10 cellular contexts compared by ENCODE assay signal in genomic region chr1:44408181-44409018, GRCh38. TPM values are rescaled to one million over a fixed set of nuclear protein-coding genes. Genes with fewer than 3 reads are reported as not detected.
DNase-seq lines count a peak whose midpoint lies in the region; ATAC-seq and TF ChIP-seq lines count a peak whose summit lies in the region.
"Had no signal": no experiment of that assay in that cellular context is flagged by ENCODE, and none has a peak within 500 bp of the region (broad histone marks: within the 10 kb centered on the region; RNA-seq: fewer than 3 reads in every experiment).

No MANE protein-coding gene starts in this region.

- peak overlapping the region; percentile 47 for H3K4me3 Mint-ChIP-seq in activated T-helper 17 cell treated with anti-CD3 and anti-CD28 coated beads, Interleukin-2, amount 50 U/mL, for 72 hours

- no peaks in the 10 kb centered on the region for H3K9me3 Mint-ChIP-seq in activated T-helper 17 cell treated with anti-CD3 and anti-CD28 coated beads, Interleukin-2, amount 50 U/mL, for 72 hours

- H3K27me3 Mint-ChIP-seq in activated T-helper 17 cell treated with anti-CD3 and anti-CD28 coated beads, Interleukin-2, amount 50 U/mL, for 72 hours: peaks cover 25% of the 10 kb centered on the region

- ATAC-seq in Right ventricle myocardium superior (ENCODE audit: poor library complexity) (no peak), GM18517 (IDR thresholded peaks at IDR 0.05; ENCODE audit: unreplicated experiment) (no peak)
- no peak for ATAC-seq in activated T-helper 17 cell treated with anti-CD3 and anti-CD28 coated beads, Interleukin-2, amount 50 U/mL, for 72 hours (replicated peaks)

- H3K36me3 ChIP-seq in left ventricle myocardium inferior: no peaks in the 10 kb centered on the region
- no peaks in the 10 kb centered on the region for H3K36me3 ChIP-seq in testis (ENCODE audit: low read depth, missing control alignments)

- no peak for TF ChIP-seq POLR2A in testis (IDR thresholded peaks at IDR 0.05)

- H3K36me3 Mint-ChIP-seq in activated T-helper 17 cell treated with anti-CD3 and anti-CD28 coated beads, Interleukin-2, amount 50 U/mL, for 72 hours (ENCODE audit: low read depth): peaks cover 10% of the 10 kb centered on the region

- TF ChIP-seq CTCF in left ventricle myocardium inferior (IDR thresholded peaks at IDR 0.05; ENCODE audit: borderline replicate concordance) (no peak), testis (IDR thresholded peaks at IDR 0.05) (no peak)

- H3K9me3 ChIP-seq in left ventricle myocardium inferior (replicated peaks) (no peaks in the 10 kb centered on the region), testis (no peaks in the 10 kb centered on the region)

- H3K4me1 ChIP-seq in left ventricle myocardium inferior (peaks cover 47% of the 10 kb centered on the region), testis (peaks cover 12% of the 10 kb centered on the region)

- H3K27ac ChIP-seq in left ventricle myocardium inferior (replicated peaks) (no peak overlapping the region), layer of hippocampus (ENCODE audit: low read depth, low read length) (peak overlapping the region; percentile 84), testis (no peak overlapping the region)
- H3K27ac ChIP-seq: C4-2B had no signal

- intact Hi-C loops in left ventricle myocardium inferior (cut with micrococcal nuclease): no loop called here
- intact Hi-C loops in Right ventricle myocardium superior (cut with DNase I): no loop called here
- intact Hi-C loops in testis (cut with DNase I; ENCODE audit: low total_unique reads): no loop called here

- 9 to 11% methylated on average over 38 of the region's 38 CpGs for WGBS in testis, 2 donors

- in situ Hi-C loops in KBM-7 (cut with MboI; ENCODE audit: low pct_unique_long_range_greater_than_20kb, low sequenced_read_pairs): no loop called here

- H3K4me3 ChIP-seq in left ventricle myocardium inferior: peak overlapping the region; percentile 68
- peak overlapping the region; percentile 27 to 40 for H3K4me3 ChIP-seq in testis

- H3K4me1 Mint-ChIP-seq in activated T-helper 17 cell treated with anti-CD3 and anti-CD28 coated beads, Interleukin-2, amount 50 U/mL, for 72 hours: no peaks in the 10 kb centered on the region

- H3K27ac Mint-ChIP-seq in activated T-helper 17 cell treated with anti-CD3 and anti-CD28 coated beads, Interleukin-2, amount 50 U/mL, for 72 hours: no peak overlapping the region

- H3K27me3 ChIP-seq in left ventricle myocardium inferior (ENCODE audit: low read depth) (peaks cover 98% of the 10 kb centered on the region), layer of hippocampus (ENCODE audit: control insufficient read depth, insufficient read depth, low read length) (peaks cover 11% of the 10 kb centered on the region), testis (no peaks in the 10 kb centered on the region)

- no peak for DNase-seq in left ventricle myocardium inferior
- no peak for DNase-seq in Right ventricle myocardium superior
- DNase-seq in testis: peak; percentile 22
- no peak for DNase-seq in ureter (ENCODE audit: low spot score)
- DNase-seq in KBM-7: no peak
- DNase-seq: NCI-H1105 treated with DMSO at 0.1 percent for 48 hours had no signal

RNA-seq across cellular contexts. Expression of gene RNF220, which starts 3.3 kb away (rescaled TPM):
- total RNA-seq in left ventricle myocardium inferior (62.6 TPM), Right ventricle myocardium superior (72.5 TPM), testis (100 to 1,000 TPM; 126 to 148 TPM), ureter (62.2 TPM)
- 10 to 100 TPM; 54.8 to 88.7 TPM for total RNA-seq in activated T-helper 17 cell treated with anti-CD3 and anti-CD28 coated beads, Interleukin-2, amount 50 U/mL, for 72 hours
- polyA plus RNA-seq in testis (ENCODE audit: insufficient read depth, low read depth, low replicate concordance): 99.3 TPM

RNA-seq across cellular contexts. Expression of gene ERI3, which starts 53.3 kb away (rescaled TPM):
- 50.4 TPM for total RNA-seq in left ventricle myocardium inferior
- total RNA-seq in Right ventricle myocardium superior: 52.3 TPM
- total RNA-seq in activated T-helper 17 cell treated with anti-CD3 and anti-CD28 coated beads, Interleukin-2, amount 50 U/mL, for 72 hours: 10 to 100 TPM; 30.7 to 41.8 TPM
- 100 to 1,000 TPM; 104 to 109 TPM for total RNA-seq in testis
- 140 TPM for polyA plus RNA-seq in testis (ENCODE audit: insufficient read depth, low read depth, low replicate concordance)
- total RNA-seq in ureter: 60.9 TPM
